Comparison of ENCODE assay signal across 1 cellular context in the genomic region with DNA sequence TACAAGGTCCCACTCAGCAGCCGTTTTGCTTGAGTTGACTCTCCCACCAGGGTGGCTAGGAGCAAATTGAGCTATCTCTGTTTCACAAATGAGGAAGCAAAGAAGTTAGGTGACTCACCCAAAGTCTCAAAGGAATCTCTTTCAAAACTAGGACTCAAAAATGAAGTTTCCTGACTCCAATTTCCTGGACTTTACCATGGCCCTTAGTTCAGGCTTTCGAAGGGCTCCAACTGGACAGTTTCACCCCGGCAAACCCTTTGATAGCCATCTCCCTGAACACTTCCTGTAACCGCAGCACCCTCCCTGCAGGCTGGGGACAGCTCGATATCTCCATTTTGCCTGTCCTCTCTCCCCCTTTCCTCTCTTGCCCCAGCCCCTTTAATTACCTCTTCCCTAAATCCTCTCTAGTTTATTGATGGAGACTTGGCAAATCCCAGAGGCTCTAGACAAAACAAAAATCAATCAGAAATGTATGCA.
TF ChIP-seq lines count a peak whose summit lies in the region.

No MANE protein-coding gene starts in this region.

TF ChIP-seq in SK-N-SH, 30 proteins besides CTCF, POLR2A, EP300 and RAD21 (continued from another document):
- TF ChIP-seq USF1 (IDR thresholded peaks at IDR 0.05; ENCODE audit: borderline replicate concordance, low read depth) (no peak), EZH2phosphoT487 (IDR thresholded peaks at IDR 0.05; ENCODE audit: borderline replicate concordance, low read depth) (no peak), JUND (IDR thresholded peaks at IDR 0.05) (no peak), REST (IDR thresholded peaks at IDR 0.05; ENCODE audit: low read depth, low read length) (no peak), NFIC (IDR thresholded peaks at IDR 0.05; ENCODE audit: borderline replicate concordance) (no peak), SIN3A (IDR thresholded peaks at IDR 0.05; ENCODE audit: borderline replicate concordance, low read depth, low read length) (no peak), ZBTB33 (IDR thresholded peaks at IDR 0.05; ENCODE audit: borderline replicate concordance, low read depth) (no peak), SMC3 (IDR thresholded peaks at IDR 0.05; ENCODE audit: low read depth, low read length) (no peak), TEAD4 (IDR thresholded peaks at IDR 0.05; ENCODE audit: borderline replicate concordance, insufficient read depth) (no peak), NRF1 (IDR thresholded peaks at IDR 0.05; ENCODE audit: low read depth, low read length) (no peak), USF2 (IDR thresholded peaks at IDR 0.05; ENCODE audit: borderline replicate concordance, low read depth, low read length) (no peak)
